ENCODE assay signal across 19 cellular contexts in genomic region chr2:205058409-205058808, GRCh38.
"Had no signal": no experiment of that assay in that cellular context is flagged by ENCODE, and none has a peak within 500 bp of the region (broad histone marks: within the 10 kb centered on the region; RNA-seq: fewer than 3 reads in every experiment).

No MANE protein-coding gene starts in this region.

- ATAC-seq: activated CD8-positive, alpha-beta T cell treated with anti-CD3 and anti-CD28 coated beads, Interleukin-2, amount 10 ng/mL, durations not matched to agents 7 days and 5 days; activated T-cell treated with anti-CD3 and anti-CD28 coated beads, Interleukin-2, amount 50 U/mL, for 4 hours; mucosa of descending colon had no signal

- H3K36me3 ChIP-seq: suprapubic skin, transverse colon had no signal

- DNase-seq: activated CD4-positive, alpha-beta T cell treated with anti-CD3 and anti-CD28 coated beads, Interleukin-2, amount 10 ng/mL, durations not matched to agents 24 days and 14 days; activated CD8-positive, alpha-beta T cell treated with anti-CD3 and anti-CD28 coated beads, Interleukin-2, amount 10 ng/mL, durations not matched to agents 7 days and 5 days; activated effector memory CD4-positive, alpha-beta T cell treated with anti-CD3 and anti-CD28 coated beads, Interleukin-2, amount 50 U/mL, for 16 hours; activated naive CD4-positive, alpha-beta T cell treated with anti-CD3 and anti-CD28 coated beads, Interleukin-2, amount 50 U/mL, for 16 hours; activated T-cell treated with anti-CD3 and anti-CD28 coated beads, Interleukin-2, amount 50 U/mL, for 4 hours; amniotic stem cell; caudate nucleus; dorsolateral prefrontal cortex; immature natural killer cell; mesenchymal stem cell; mucosa of descending colon; naive B cell; T1000; transverse colon had no signal

- H3K4me3 ChIP-seq: dorsolateral prefrontal cortex, mucosa of descending colon, suprapubic skin, transverse colon had no signal

- H3K36me3 Mint-ChIP-seq: immature natural killer cell, naive B cell had no signal

- H3K4me1 ChIP-seq: suprapubic skin had no signal

- H3K4me1 Mint-ChIP-seq: immature natural killer cell, naive B cell had no signal

- H3K4me3 Mint-ChIP-seq: activated CD4-positive, alpha-beta T cell treated with anti-CD3 and anti-CD28 coated beads, Interleukin-2, amount 10 ng/mL, durations not matched to agents 24 days and 14 days; activated CD8-positive, alpha-beta T cell treated with anti-CD3 and anti-CD28 coated beads, Interleukin-2, amount 10 ng/mL, durations not matched to agents 7 days and 5 days; activated T-cell treated with anti-CD3 and anti-CD28 coated beads, Interleukin-2, amount 50 U/mL, for 4 hours; immature natural killer cell; naive B cell; neural crest cell; stimulated activated naive CD8-positive, alpha-beta T cell treated with anti-CD3 and anti-CD28 coated beads, Interleukin-15, Interleukin-2, amounts not matched to agents 100 ng/mL and 50 ng/mL, for 24 hours had no signal

- H3K27ac Mint-ChIP-seq: activated CD4-positive, alpha-beta T cell treated with anti-CD3 and anti-CD28 coated beads, Interleukin-2, amount 10 ng/mL, durations not matched to agents 24 days and 14 days; activated CD8-positive, alpha-beta T cell treated with anti-CD3 and anti-CD28 coated beads, Interleukin-2, amount 10 ng/mL, durations not matched to agents 7 days and 5 days; immature natural killer cell; stimulated activated naive CD8-positive, alpha-beta T cell treated with anti-CD3 and anti-CD28 coated beads, Interleukin-15, Interleukin-2, amounts not matched to agents 100 ng/mL and 50 ng/mL, for 24 hours had no signal

- H3K27ac ChIP-seq: dorsolateral prefrontal cortex, epithelial cell of prostate, suprapubic skin, transverse colon had no signal

- H3K27me3 ChIP-seq: dorsolateral prefrontal cortex, suprapubic skin, transverse colon had no signal

- H3K9me3 ChIP-seq: mucosa of descending colon, suprapubic skin, transverse colon had no signal

- H3K27me3 Mint-ChIP-seq: activated CD4-positive, alpha-beta T cell treated with anti-CD3 and anti-CD28 coated beads, Interleukin-2, amount 10 ng/mL, durations not matched to agents 24 days and 14 days; naive B cell; progenitor cell of endocrine pancreas; stimulated activated naive CD8-positive, alpha-beta T cell treated with anti-CD3 and anti-CD28 coated beads, Interleukin-15, Interleukin-2, amounts not matched to agents 100 ng/mL and 50 ng/mL, for 24 hours had no signal
